In the genomic region with DNA sequence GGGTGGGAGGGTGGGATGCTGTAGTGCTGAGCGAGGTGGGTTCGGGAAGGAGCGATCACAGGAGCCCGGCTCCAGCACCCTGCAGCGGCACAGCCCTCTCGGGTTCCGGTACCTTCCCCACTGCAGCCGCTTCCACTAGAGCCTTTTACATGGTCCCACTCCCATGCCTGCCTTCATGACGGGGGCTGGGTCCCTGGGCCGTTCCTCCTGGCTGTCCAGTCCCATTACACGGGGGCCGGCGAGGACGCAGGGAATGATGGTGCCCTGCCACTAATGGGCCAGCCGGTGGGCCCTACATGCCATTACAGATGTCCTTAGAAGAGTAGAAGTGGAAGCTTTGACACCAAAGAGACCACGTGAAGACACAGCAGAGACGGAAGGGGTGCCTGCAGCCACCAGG, we compare ENCODE assay signal across 3 cellular contexts.
"Had no signal": no experiment of that assay in that cellular context is flagged by ENCODE, and none has a peak within 500 bp of the region (broad histone marks: within the 10 kb centered on the region; RNA-seq: fewer than 3 reads in every experiment).

No MANE protein-coding gene starts in this region.

- ATAC-seq: GM12878 had no signal

- H3K4me3 ChIP-seq: GM12878 had no signal

- DNase-seq: GDM1, GF-D8 had no signal
